Comparison of ENCODE assay signal across 19 cellular contexts in the genomic region with DNA sequence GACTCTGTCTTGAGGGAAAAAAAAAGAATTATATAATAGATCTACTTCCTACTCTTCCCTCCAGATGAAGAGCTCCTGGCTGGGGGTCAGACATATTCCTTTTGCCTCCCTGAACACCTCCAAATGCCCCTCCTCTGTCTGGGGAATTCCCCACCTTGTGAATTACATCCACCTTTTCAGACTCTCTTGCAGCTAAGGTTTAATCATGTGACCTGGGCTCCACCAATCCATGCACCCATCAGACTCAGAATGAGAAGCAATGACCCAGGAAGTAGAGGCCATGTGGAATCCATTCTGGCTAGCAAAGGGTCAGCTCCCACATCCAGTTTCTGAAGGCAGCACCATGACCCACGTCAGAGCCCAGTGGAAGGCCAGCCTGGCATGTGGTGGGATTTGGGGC.
A peak's percentile ranks its signal among the peaks of the same experiment; 100 is the strongest.
DNase-seq lines count a peak whose midpoint lies in the region; ATAC-seq and TF ChIP-seq lines count a peak whose summit lies in the region.
"Had no signal": no experiment of that assay in that cellular context is flagged by ENCODE, and none has a peak within 500 bp of the region (broad histone marks: within the 10 kb centered on the region; RNA-seq: fewer than 3 reads in every experiment).

No MANE protein-coding gene starts in this region.

- H3K27me3 ChIP-seq in MM.1S (replicated peaks; ENCODE audit: insufficient read depth, low read length) (no peaks in the 10 kb centered on the region), hepatocyte (no peaks in the 10 kb centered on the region)
- H3K27me3 ChIP-seq: BLaER1 treated with 17β-estradiol and CSF1 and Interleukin-3, amounts not matched to agents 10 nM and 100 nM had no signal

- H3K36me3 ChIP-seq in MM.1S (replicated peaks; ENCODE audit: insufficient read depth, low read length) (no peaks in the 10 kb centered on the region), hepatocyte (replicated peaks; ENCODE audit: insufficient read depth, low read depth) (no peaks in the 10 kb centered on the region)
- H3K36me3 ChIP-seq: BLaER1 treated with 17β-estradiol and CSF1 and Interleukin-3, amounts not matched to agents 10 nM and 100 nM had no signal

- H3K9me3 Mint-ChIP-seq in activated naive CD4-positive, alpha-beta T cell treated with anti-CD3 and anti-CD28 coated beads, Interleukin-2, amount 50 U/mL, for 24 hours: no peaks in the 10 kb centered on the region
- no peaks in the 10 kb centered on the region for H3K9me3 Mint-ChIP-seq in activated naive CD4-positive, alpha-beta T cell treated with anti-CD3 and anti-CD28 coated beads, Interleukin-2, amount 50 U/mL, for 72 hours
- H3K9me3 Mint-ChIP-seq: CD4-positive, alpha-beta T cell had no signal

- H4K20me1 ChIP-seq in MM.1S (ENCODE audit: insufficient read depth, low read length): no peaks in the 10 kb centered on the region
- H4K20me1 ChIP-seq in hepatocyte (ENCODE audit: insufficient read depth, poor library complexity, severe bottlenecking): no peaks in the 10 kb centered on the region
- H4K20me1 ChIP-seq: BLaER1 treated with 17β-estradiol and CSF1 and Interleukin-3, amounts not matched to agents 10 nM and 100 nM had no signal

- H3K9me2 ChIP-seq in MM.1S (replicated peaks; ENCODE audit: insufficient read depth, low read length): no peaks in the 10 kb centered on the region
- no peaks in the 10 kb centered on the region for H3K9me2 ChIP-seq in hepatocyte (replicated peaks; ENCODE audit: insufficient read depth)

- no peak overlapping the region for H3K27ac ChIP-seq in MM.1S (ENCODE audit: low read length)
- H3K27ac ChIP-seq in hepatocyte: no peak overlapping the region
- H3K27ac ChIP-seq: 22Rv1, A549, C4-2B had no signal

- H3K9me3 ChIP-seq in MM.1S (replicated peaks; ENCODE audit: insufficient read depth, low read length) (no peaks in the 10 kb centered on the region), hepatocyte (ENCODE audit: low read depth) (no peaks in the 10 kb centered on the region)
- H3K9me3 ChIP-seq: A549, Caco-2 had no signal

- H3K4me3 Mint-ChIP-seq in activated naive CD4-positive, alpha-beta T cell treated with anti-CD3 and anti-CD28 coated beads, Interleukin-2, amount 50 U/mL, for 24 hours: no peak overlapping the region
- H3K4me3 Mint-ChIP-seq: B cell; CD4-positive, alpha-beta T cell; CD8-positive, alpha-beta T cell had no signal

- no peak overlapping the region for H3K4me2 ChIP-seq in MM.1S (ENCODE audit: low read depth, low read length)
- no peak overlapping the region for H3K4me2 ChIP-seq in hepatocyte
- H3K4me2 ChIP-seq: A549 had no signal

- DNase-seq in activated naive CD4-positive, alpha-beta T cell treated with anti-CD3 and anti-CD28 coated beads, Interleukin-2, amount 50 U/mL, for 72 hours (ENCODE audit: low spot score in 2 of 2): no peak
- DNase-seq in MM.1S (no peak), hepatocyte (ENCODE audit: low spot score) (peak; percentile 3)
- DNase-seq in activated T-cell treated with anti-CD3 and anti-CD28 coated beads, Interleukin-2, amount 50 U/mL, for 48 hours: no peak
- DNase-seq in stimulated activated naive CD8-positive, alpha-beta T cell treated with anti-CD3 and anti-CD28 coated beads, Interleukin-15, Interleukin-2, amounts not matched to agents 100 U/mL and 50 U/mL, for 24 hours: no peak
- DNase-seq: AML-193; Caco-2; Calu3; CD4-positive, alpha-beta T cell; CD8-positive, alpha-beta T cell; DMS79 treated with DMSO at 0.1 percent for 48 hours; GF-D8 had no signal

- H3K36me3 Mint-ChIP-seq in activated naive CD4-positive, alpha-beta T cell treated with anti-CD3 and anti-CD28 coated beads, Interleukin-2, amount 50 U/mL, for 24 hours: no peaks in the 10 kb centered on the region
- no peaks in the 10 kb centered on the region for H3K36me3 Mint-ChIP-seq in activated naive CD4-positive, alpha-beta T cell treated with anti-CD3 and anti-CD28 coated beads, Interleukin-2, amount 50 U/mL, for 72 hours
- H3K36me3 Mint-ChIP-seq: CD8-positive, alpha-beta T cell had no signal

- H3K4me3 ChIP-seq in MM.1S (ENCODE audit: low read length): no peak overlapping the region
- H3K4me3 ChIP-seq in hepatocyte: no peak overlapping the region
- H3K4me3 ChIP-seq: A549 had no signal

- H3K27ac Mint-ChIP-seq in activated naive CD4-positive, alpha-beta T cell treated with anti-CD3 and anti-CD28 coated beads, Interleukin-2, amount 50 U/mL, for 24 hours: peak overlapping the region; percentile 51
- no peak overlapping the region for H3K27ac Mint-ChIP-seq in activated naive CD4-positive, alpha-beta T cell treated with anti-CD3 and anti-CD28 coated beads, Interleukin-2, amount 50 U/mL, for 72 hours
- H3K27ac Mint-ChIP-seq: B cell; CD4-positive, alpha-beta T cell; CD8-positive, alpha-beta T cell had no signal

- H3K79me2 ChIP-seq in MM.1S (ENCODE audit: low read length) (no peaks in the 10 kb centered on the region), hepatocyte (no peaks in the 10 kb centered on the region)

- H3F3A ChIP-seq in MM.1S (ENCODE audit: insufficient read depth, low read length): no peaks in the 10 kb centered on the region

- WGBS in hepatocyte (ENCODE audit: low lambda C conversion rate, missing lambda C conversion rate): 82% methylated on average over 1 of the region's 1 CpG

- no peak for ATAC-seq in activated naive CD4-positive, alpha-beta T cell treated with anti-CD3 and anti-CD28 coated beads, Interleukin-2, amount 50 U/mL, for 72 hours
- ATAC-seq in HG02970 (IDR thresholded peaks at IDR 0.05; ENCODE audit: low FRiP score, unreplicated experiment): no peak
- no peak for ATAC-seq in stimulated activated naive CD8-positive, alpha-beta T cell treated with anti-CD3 and anti-CD28 coated beads, Interleukin-15, Interleukin-2, amounts not matched to agents 100 U/mL and 50 U/mL, for 24 hours
- ATAC-seq: A549; CD8-positive, alpha-beta T cell had no signal

- H3K27me3 Mint-ChIP-seq in activated naive CD4-positive, alpha-beta T cell treated with anti-CD3 and anti-CD28 coated beads, Interleukin-2, amount 50 U/mL, for 24 hours: no peaks in the 10 kb centered on the region
- H3K27me3 Mint-ChIP-seq: CD4-positive, alpha-beta T cell had no signal

- H3K4me1 Mint-ChIP-seq in activated naive CD4-positive, alpha-beta T cell treated with anti-CD3 and anti-CD28 coated beads, Interleukin-2, amount 50 U/mL, for 24 hours: no peaks in the 10 kb centered on the region
- H3K4me1 Mint-ChIP-seq: B cell had no signal

- H3K9ac ChIP-seq in MM.1S (ENCODE audit: low read length): no peak overlapping the region
- H3K9ac ChIP-seq: BLaER1 treated with 17β-estradiol and CSF1 and Interleukin-3, amounts not matched to agents 10 nM and 100 nM had no signal

- TF ChIP-seq CTCF in MM.1S (IDR thresholded peaks at IDR 0.05; ENCODE audit: low read length) (no peak), hepatocyte (IDR thresholded peaks at IDR 0.05; ENCODE audit: poor library complexity) (no peak)

- H2AFZ ChIP-seq in MM.1S (ENCODE audit: low read length) (peak overlapping the region; percentile 50; the same call in 1 of the 2 replicates), hepatocyte (no peak overlapping the region)

- H3K4me1 ChIP-seq in MM.1S (ENCODE audit: low read length) (no peaks in the 10 kb centered on the region), hepatocyte (ENCODE audit: insufficient read depth) (peaks cover 9% of the 10 kb centered on the region)
- H3K4me1 ChIP-seq: Caco-2 had no signal
